1 cellular context compared by ENCODE assay signal in genomic region chr2:120223034-120223912, GRCh38.
TF ChIP-seq lines count a peak whose summit lies in the region.

TSS of gene TMEM185B (minus strand) at chr2:120223400. CDS start at chr2:120222976, 424 bp downstream.

TF ChIP-seq in K562, 482 proteins besides CTCF, POLR2A, EP300 and RAD21 (continued from another document and continues in another):
- TF ChIP-seq CSDE1 (IDR thresholded peaks at IDR 0.05) (no peak), VEZF1 (CRISPR knock-in tag; IDR thresholded peaks at IDR 0.05) (peak; percentile 81), SMAD1 (IDR thresholded peaks at IDR 0.05; ENCODE audit: low read depth, low read length, partially characterized antibody) (no peak), NCOR1 (IDR thresholded peaks at IDR 0.05) (no peak), MAX (CRISPR knock-in tag; IDR thresholded peaks at IDR 0.05) (peak; percentile 98), ARID3A (IDR thresholded peaks at IDR 0.05; ENCODE audit: borderline replicate concordance, low read depth, low read length) (no peak), RBM39 (optimal IDR thresholded peaks at IDR 0.05; ENCODE audit: low read depth, low read length) (no peak), DNMT1 (IDR thresholded peaks at IDR 0.05) (no peak), ELK1 (CRISPR knock-in tag; IDR thresholded peaks at IDR 0.05) (peak; percentile 79; the same call in 1 of the 2 replicates), RFX7 (CRISPR knock-in tag; IDR thresholded peaks at IDR 0.05) (no peak), ZNF79 (CRISPR knock-in tag; IDR thresholded peaks at IDR 0.05; ENCODE audit: low read depth) (no peak), ZFP30 (CRISPR knock-in tag; IDR thresholded peaks at IDR 0.05; ENCODE audit: borderline replicate concordance) (no peak), KDM1A (IDR thresholded peaks at IDR 0.05) (no peak), TCF3 (CRISPR knock-in tag; IDR thresholded peaks at IDR 0.05) (peak; percentile 25; the same call in 1 of the 2 replicates), FOXA1 (IDR thresholded peaks at IDR 0.05; ENCODE audit: borderline replicate concordance) (no peak), BCLAF1 (IDR thresholded peaks at IDR 0.05; ENCODE audit: borderline replicate concordance in 1 of 2, control insufficient read depth in 1 of 2, low read depth in 2 of 2, low read length in 1 of 2) (0 out of 4 replicates have a peak, but pooled peaks of 1 of the 2 experiments have one; percentile 56), ARID4B (CRISPR knock-in tag; IDR thresholded peaks at IDR 0.05) (peak; percentile 98), SOX6 (IDR thresholded peaks at IDR 0.05) (peak; percentile 78), POLR2B (IDR thresholded peaks at IDR 0.05; ENCODE audit: low read depth, partially characterized antibody) (peak; percentile 35), SMAD4 (CRISPR knock-in tag; conservative IDR thresholded peaks at IDR 0.05) (peak; percentile 80), KAT2B (IDR thresholded peaks at IDR 0.05; ENCODE audit: low read depth, low read length) (no peak), RBM14 (IDR thresholded peaks at IDR 0.05; ENCODE audit: borderline replicate concordance, insufficient read depth, low read depth, low read length) (no peak), NR2C2 (CRISPR knock-in tag; IDR thresholded peaks at IDR 0.05) (peak; percentile 62; the same call in 1 of the 2 replicates), NR2C2 (tag; IDR thresholded peaks at IDR 0.05) (peak; percentile 82), BRF1 (IDR thresholded peaks at IDR 0.05; ENCODE audit: borderline replicate concordance, extremely low read depth, insufficient read length) (no peak), BCL6 (CRISPR knock-in tag; IDR thresholded peaks at IDR 0.05) (no peak), NR1H2 (CRISPR knock-in tag; IDR thresholded peaks at IDR 0.05) (no peak), ZNF583 (CRISPR knock-in tag; IDR thresholded peaks at IDR 0.05) (no peak; the same call in 1 of the 2 replicates), FOXP1 (CRISPR knock-in tag; IDR thresholded peaks at IDR 0.05) (peak; percentile 99), TFAM (CRISPR knock-in tag; conservative IDR thresholded peaks at IDR 0.05) (no peak), ZBTB34 (CRISPR knock-in tag; IDR thresholded peaks at IDR 0.05) (no peak), ZNF75A (CRISPR knock-in tag; IDR thresholded peaks at IDR 0.05) (no peak), ZNF592 (IDR thresholded peaks at IDR 0.05) (peak; percentile 98), SRF (CRISPR knock-in tag; IDR thresholded peaks at IDR 0.05) (no peak), SP2 (IDR thresholded peaks at IDR 0.05; ENCODE audit: extremely low read depth, low read depth, low read length, poor library complexity, severe bottlenecking) (no peak), GATA2 (CRISPR knock-in tag; IDR thresholded peaks at IDR 0.05) (no peak), NCOA2 (IDR thresholded peaks at IDR 0.05; ENCODE audit: partially characterized antibody in 2 of 2) (no peak), KLF16 (IDR thresholded peaks at IDR 0.05) (no peak), ZKSCAN8 (CRISPR knock-in tag; IDR thresholded peaks at IDR 0.05) (no peak), POLR2H (tag; IDR thresholded peaks at IDR 0.05; ENCODE audit: low read depth) (peak; percentile 91), SIRT6 (IDR thresholded peaks at IDR 0.05; ENCODE audit: low read depth, low read length) (no peak), ZNF551 (CRISPR knock-in tag; IDR thresholded peaks at IDR 0.05) (no peak), SP1 (CRISPR knock-in tag; IDR thresholded peaks at IDR 0.05) (peak; percentile 68; the same call in 1 of the 2 replicates), ZNF395 (CRISPR knock-in tag; IDR thresholded peaks at IDR 0.05) (peak; percentile 93), OTX1 (CRISPR knock-in tag; IDR thresholded peaks at IDR 0.05) (no peak), NFE2 (IDR thresholded peaks at IDR 0.05; ENCODE audit: low read depth) (no peak), ILK (tag; IDR thresholded peaks at IDR 0.05; ENCODE audit: borderline replicate concordance, low read depth) (no peak), ARID1B (IDR thresholded peaks at IDR 0.05) (no peak), SRSF1 (IDR thresholded peaks at IDR 0.05; ENCODE audit: low read depth, low read length) (no peak), ATF7 (IDR thresholded peaks at IDR 0.05) (peak; percentile 94), CBX8 (IDR thresholded peaks at IDR 0.05; ENCODE audit: borderline replicate concordance, extremely low read depth, low read depth, low read length, poor library complexity, severe bottlenecking) (no peak)
